ENCODE assay signal across 1 cellular context in genomic region chr16:11205065-11205699, GRCh38.
TF ChIP-seq lines count a peak whose summit lies in the region.

No MANE protein-coding gene starts in this region.

TF ChIP-seq in K562, 482 proteins besides CTCF, POLR2A, EP300 and RAD21 (continues in another document):
- no peak for TF ChIP-seq SLC30A9 (CRISPR knock-in tag; IDR thresholded peaks at IDR 0.05)
- peak; percentile 52 for TF ChIP-seq MAX (CRISPR knock-in tag; IDR thresholded peaks at IDR 0.05)
- peak in 1 of 2 experiments; percentile 22; a peak in 1 of 3 replicates for TF ChIP-seq CBX3 (IDR thresholded peaks at IDR 0.05; ENCODE audit: borderline replicate concordance in 1 of 2, low read length in 2 of 2)
- TF ChIP-seq ZNF175 (CRISPR knock-in tag; IDR thresholded peaks at IDR 0.05; ENCODE audit: low read depth), result no peak
- TF ChIP-seq ZNF280A (IDR thresholded peaks at IDR 0.05; ENCODE audit: low read depth, partially characterized antibody), result no peak
- no peak for TF ChIP-seq BRD9 (IDR thresholded peaks at IDR 0.05; ENCODE audit: low read depth, partially characterized antibody)
- 0 out of 2 replicates have a peak, but pooled peaks have one; percentile 67 for TF ChIP-seq PTBP1 (IDR thresholded peaks at IDR 0.05; ENCODE audit: low read depth, low read length)
- TF ChIP-seq KDM1A (IDR thresholded peaks at IDR 0.05), result peak; percentile 64 to 82; a peak in 3 of 4 replicates
- TF ChIP-seq EP400 (IDR thresholded peaks at IDR 0.05), result no peak
- no peak for TF ChIP-seq SMARCC2 (IDR thresholded peaks at IDR 0.05; ENCODE audit: low read depth)
- 0 out of 2 replicates have a peak, but pooled peaks have one; percentile 32 for TF ChIP-seq ADNP (tag; IDR thresholded peaks at IDR 0.05)
- no peak for TF ChIP-seq ZSCAN32 (CRISPR knock-in tag; IDR thresholded peaks at IDR 0.05)
- no peak for TF ChIP-seq THAP7 (CRISPR knock-in tag; IDR thresholded peaks at IDR 0.05)
- TF ChIP-seq BHLHE40 (IDR thresholded peaks at IDR 0.05; ENCODE audit: low read length), result no peak
- TF ChIP-seq RBM25 (IDR thresholded peaks at IDR 0.05; ENCODE audit: low read depth, low read length, severe bottlenecking), result peak; percentile 83
- no peak for TF ChIP-seq CCNT2 (IDR thresholded peaks at IDR 0.05; ENCODE audit: borderline replicate concordance, extremely low read depth, insufficient read length, low read depth, low read length)
- TF ChIP-seq CHAMP1 (IDR thresholded peaks at IDR 0.05), result no peak
- no peak for TF ChIP-seq PML (IDR thresholded peaks at IDR 0.05; ENCODE audit: low read length)
- TF ChIP-seq FOS (IDR thresholded peaks at IDR 0.05; ENCODE audit: extremely low read depth, insufficient read length), result no peak
- 0 out of 4 replicates have a peak, but pooled peaks of 1 of the 2 experiments have one; percentile 10 for TF ChIP-seq RCOR1 (IDR thresholded peaks at IDR 0.05; ENCODE audit: borderline replicate concordance in 1 of 2, low read depth in 2 of 2, low read length in 2 of 2)
- no peak for TF ChIP-seq TCFL5 (CRISPR knock-in tag; conservative IDR thresholded peaks at IDR 0.05)
- no peak for TF ChIP-seq IRF2 (CRISPR knock-in tag; IDR thresholded peaks at IDR 0.05)
- TF ChIP-seq XRCC4 (IDR thresholded peaks at IDR 0.05; ENCODE audit: extremely low read depth, insufficient read depth, insufficient read length), result no peak
- peak; percentile 96 for TF ChIP-seq ZBTB33 (CRISPR knock-in tag; IDR thresholded peaks at IDR 0.05)
- no peak for TF ChIP-seq TARDBP (IDR thresholded peaks at IDR 0.05)
- no peak for TF ChIP-seq SRSF7 (optimal IDR thresholded peaks at IDR 0.05; ENCODE audit: low read depth, low read length)
- no peak for TF ChIP-seq ZNF696 (CRISPR knock-in tag; conservative IDR thresholded peaks at IDR 0.05)
- no peak for TF ChIP-seq SMC3 (conservative IDR thresholded peaks at IDR 0.05; ENCODE audit: insufficient read depth, low read depth, low read length)
- no peak for TF ChIP-seq SFPQ (IDR thresholded peaks at IDR 0.05; ENCODE audit: low read depth, low read length)
- TF ChIP-seq SIN3B (IDR thresholded peaks at IDR 0.05; ENCODE audit: low read depth), result no peak
- TF ChIP-seq ZNF561 (CRISPR knock-in tag; conservative IDR thresholded peaks at IDR 0.05), result no peak
- no peak for TF ChIP-seq CBFA2T3 (IDR thresholded peaks at IDR 0.05)
- TF ChIP-seq MBD2 (IDR thresholded peaks at IDR 0.05; ENCODE audit: borderline replicate concordance, low read depth), result no peak
- TF ChIP-seq CSDE1 (IDR thresholded peaks at IDR 0.05), result no peak
- no peak for TF ChIP-seq E2F4 (CRISPR knock-in tag; IDR thresholded peaks at IDR 0.05; ENCODE audit: low read depth)
- peak; percentile 41; the same call in 1 of the 2 replicates for TF ChIP-seq SMARCA5 (IDR thresholded peaks at IDR 0.05)
- no peak for TF ChIP-seq ZNF347 (CRISPR knock-in tag; IDR thresholded peaks at IDR 0.05; ENCODE audit: low read depth)
- TF ChIP-seq ELK1 (CRISPR knock-in tag; IDR thresholded peaks at IDR 0.05), result no peak
- no peak for TF ChIP-seq TFE3 (CRISPR knock-in tag; IDR thresholded peaks at IDR 0.05)
- no peak for TF ChIP-seq FOXM1 (IDR thresholded peaks at IDR 0.05; ENCODE audit: low read depth)
- no peak for TF ChIP-seq FOXM1 (CRISPR knock-in tag; IDR thresholded peaks at IDR 0.05; ENCODE audit: low read depth)
- no peak for TF ChIP-seq ETV5 (CRISPR knock-in tag; IDR thresholded peaks at IDR 0.05; ENCODE audit: low read depth)
- TF ChIP-seq ZNF316 (IDR thresholded peaks at IDR 0.05), result no peak
- no peak for TF ChIP-seq ZBTB11 (CRISPR knock-in tag; IDR thresholded peaks at IDR 0.05)
- TF ChIP-seq ASH1L (IDR thresholded peaks at IDR 0.05; ENCODE audit: borderline replicate concordance, low read depth, partially characterized antibody), result no peak
- no peak for TF ChIP-seq ZNF263 (CRISPR knock-in tag; IDR thresholded peaks at IDR 0.05; ENCODE audit: borderline replicate concordance)
- TF ChIP-seq ZNF217 (CRISPR knock-in tag; IDR thresholded peaks at IDR 0.05), result no peak
